ENCODE assay signal across 16 cellular contexts in genomic region chr18:10099539-10100140, GRCh38.
"Had no signal": no experiment of that assay in that cellular context is flagged by ENCODE, and none has a peak within 500 bp of the region (broad histone marks: within the 10 kb centered on the region; RNA-seq: fewer than 3 reads in every experiment).

No MANE protein-coding gene starts in this region.

- H3K36me3 ChIP-seq: ascending aorta, cardiac muscle cell, esophagus squamous epithelium, sigmoid colon, suprapubic skin had no signal

- H3K27me3 ChIP-seq: ascending aorta, esophagus squamous epithelium, hepatocyte, sigmoid colon, suprapubic skin had no signal

- DNase-seq: activated CD4-positive, alpha-beta T cell treated with anti-CD3 and anti-CD28 coated beads for 36 hours; activated CD8-positive, alpha-beta memory T cell treated with anti-CD3 and anti-CD28 coated beads, Interleukin-2, amount 50 U/mL, for 4 hours; activated CD8-positive, alpha-beta T cell treated with anti-CD3 and anti-CD28 coated beads for 36 hours; activated gamma-delta T cell treated with Interleukin-2 at 50 U/mL for 16 hours; activated naive CD8-positive, alpha-beta T cell treated with anti-CD3 and anti-CD28 coated beads, Interleukin-2, amount 10 ng/mL, durations not matched to agents 7 days and 5 days; activated T-cell treated with anti-CD3 and anti-CD28 coated beads, Interleukin-2, amount 50 U/mL, for 72 hours; esophagus squamous epithelium; kidney glomerular epithelial cell; psoas muscle; sigmoid colon; stimulated activated CD4-positive, alpha-beta T cell treated with anti-CD3 and anti-CD28 coated beads, Interleukin-2, amount 100 ng/mL, for 48 hours; stimulated activated naive CD8-positive, alpha-beta T cell treated with anti-CD3 and anti-CD28 coated beads, Interleukin-15, Interleukin-2, amounts not matched to agents 100 U/mL and 50 U/mL, for 24 hours had no signal

- H3K4me3 ChIP-seq: ascending aorta, cardiac muscle cell, esophagus squamous epithelium, hepatocyte, psoas muscle, sigmoid colon, suprapubic skin had no signal

- ATAC-seq: activated CD4-positive, alpha-beta T cell treated with anti-CD3 and anti-CD28 coated beads for 36 hours; activated CD8-positive, alpha-beta T cell treated with anti-CD3 and anti-CD28 coated beads for 36 hours; activated T-cell treated with anti-CD3 and anti-CD28 coated beads, Interleukin-2, amount 50 U/mL, for 72 hours; psoas muscle; stimulated activated naive CD8-positive, alpha-beta T cell treated with anti-CD3 and anti-CD28 coated beads, Interleukin-15, Interleukin-2, amounts not matched to agents 100 U/mL and 50 U/mL, for 24 hours had no signal

- H3K27ac ChIP-seq: ascending aorta, cardiac muscle cell, esophagus squamous epithelium, hepatocyte, psoas muscle, sigmoid colon, suprapubic skin had no signal

- H2AFZ ChIP-seq: hepatocyte had no signal

- H3K79me2 ChIP-seq: hepatocyte had no signal

- H3K9me3 ChIP-seq: ascending aorta, esophagus squamous epithelium, psoas muscle, sigmoid colon, suprapubic skin had no signal

- H3K4me2 ChIP-seq: hepatocyte had no signal
